ENCODE assay signal across 2 cellular contexts in the genomic region with DNA sequence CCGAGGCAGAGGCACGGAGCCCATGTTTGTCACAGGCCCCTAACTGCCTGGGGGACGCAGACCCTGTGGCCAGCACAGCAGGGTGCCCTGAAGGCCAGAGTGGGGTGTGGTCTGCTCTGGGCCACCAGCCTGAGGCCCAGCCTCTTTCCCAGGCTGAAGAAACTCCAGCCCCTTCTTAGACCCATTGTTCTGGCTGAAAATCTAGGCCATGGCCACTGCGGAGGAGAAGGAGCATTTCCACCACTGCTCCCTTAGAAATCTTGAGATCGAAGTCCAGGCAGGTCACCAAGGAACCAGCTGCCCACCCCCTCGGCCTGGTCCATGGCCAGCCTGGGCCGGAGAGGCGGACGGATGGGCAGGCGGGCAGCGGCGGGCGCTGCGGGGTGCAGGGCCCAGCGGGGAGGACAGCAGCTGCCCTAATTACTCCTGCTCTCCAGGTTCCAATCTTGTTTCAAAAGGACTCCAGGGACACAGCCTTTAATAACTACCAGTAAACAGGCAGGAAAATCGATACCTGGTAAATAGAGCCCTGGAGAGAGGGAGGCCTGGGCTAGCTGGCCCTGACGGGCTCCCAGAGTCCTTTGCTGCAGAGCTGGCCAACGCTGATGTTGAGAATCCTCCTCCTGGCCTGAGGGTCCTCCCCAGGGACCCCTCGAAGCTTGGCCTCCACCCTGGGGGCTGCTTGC.
TF ChIP-seq lines count a peak whose summit lies in the region.

No MANE protein-coding gene starts in this region.

TF ChIP-seq in A549, 52 proteins besides CTCF, POLR2A, EP300 and RAD21 (continued from another document):
- TF ChIP-seq PHF8 (IDR thresholded peaks at IDR 0.05; ENCODE audit: borderline replicate concordance, low read depth) (no peak), ZC3H11A (IDR thresholded peaks at IDR 0.05) (no peak), RCOR1 (IDR thresholded peaks at IDR 0.05; ENCODE audit: low read depth, low read length) (no peak), GATA3 (IDR thresholded peaks at IDR 0.05; ENCODE audit: borderline replicate concordance) (no peak), MAFK (IDR thresholded peaks at IDR 0.05; ENCODE audit: partially characterized antibody) (no peak), FOSL2 (IDR thresholded peaks at IDR 0.05) (no peak), FOSL2 (CRISPR knock-in tag; IDR thresholded peaks at IDR 0.05) (no peak), HOXA7 (CRISPR knock-in tag; IDR thresholded peaks at IDR 0.05) (no peak), HOXB5 (CRISPR knock-in tag; IDR thresholded peaks at IDR 0.05) (no peak), HDAC2 (IDR thresholded peaks at IDR 0.05) (no peak), HMGXB4 (CRISPR knock-in tag; IDR thresholded peaks at IDR 0.05; ENCODE audit: borderline replicate concordance) (no peak), EHF (CRISPR knock-in tag; IDR thresholded peaks at IDR 0.05) (no peak)
- TF ChIP-seq, protein P1, sequence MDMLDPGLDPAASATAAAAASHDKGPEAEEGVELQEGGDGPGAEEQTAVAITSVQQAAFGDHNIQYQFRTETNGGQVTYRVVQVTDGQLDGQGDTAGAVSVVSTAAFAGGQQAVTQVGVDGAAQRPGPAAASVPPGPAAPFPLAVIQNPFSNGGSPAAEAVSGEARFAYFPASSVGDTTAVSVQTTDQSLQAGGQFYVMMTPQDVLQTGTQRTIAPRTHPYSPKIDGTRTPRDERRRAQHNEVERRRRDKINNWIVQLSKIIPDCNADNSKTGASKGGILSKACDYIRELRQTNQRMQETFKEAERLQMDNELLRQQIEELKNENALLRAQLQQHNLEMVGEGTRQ (IDR thresholded peaks at IDR 0.05): no peak
TF ChIP-seq in A549: peak in this region for 0.

TF ChIP-seq in HepG2, 621 proteins besides CTCF, POLR2A, EP300 and RAD21 (continued from another document and continues in another):
- TF ChIP-seq PAXIP1 (CRISPR knock-in tag; conservative IDR thresholded peaks at IDR 0.05) (peak; percentile 61), EED (CRISPR knock-in tag; IDR thresholded peaks at IDR 0.05) (no peak), NFIC (IDR thresholded peaks at IDR 0.05; ENCODE audit: low read length) (no peak), HNF4A (CRISPR knock-in tag; IDR thresholded peaks at IDR 0.05) (0 out of 2 replicates have a peak, but pooled peaks have one; percentile 21), SOX6 (IDR thresholded peaks at IDR 0.05) (no peak), SOX6 (CRISPR knock-in tag; IDR thresholded peaks at IDR 0.05) (peak; percentile 35; the same call in 1 of the 2 replicates), SALL1 (CRISPR knock-in tag; IDR thresholded peaks at IDR 0.05) (peak; percentile 65), GZF1 (CRISPR knock-in tag; IDR thresholded peaks at IDR 0.05) (no peak), RNF2 (conservative IDR thresholded peaks at IDR 0.05; ENCODE audit: low read depth) (no peak), CENPT (CRISPR knock-in tag; IDR thresholded peaks at IDR 0.05; ENCODE audit: low read depth) (no peak), FOXO1 (CRISPR knock-in tag; IDR thresholded peaks at IDR 0.05) (peak; percentile 84), UBTF (CRISPR knock-in tag; IDR thresholded peaks at IDR 0.05) (0 out of 2 replicates have a peak, but pooled peaks have one; percentile 36), FOXC1 (CRISPR knock-in tag; IDR thresholded peaks at IDR 0.05; ENCODE audit: borderline replicate concordance) (no peak), FOXA3 (CRISPR knock-in tag; IDR thresholded peaks at IDR 0.05) (peak; percentile 81), MXI1 (IDR thresholded peaks at IDR 0.05; ENCODE audit: borderline replicate concordance, low read depth, low read length) (no peak), EHMT2 (IDR thresholded peaks at IDR 0.05; ENCODE audit: borderline replicate concordance, low read depth, low read length) (no peak), ZFP37 (CRISPR knock-in tag; IDR thresholded peaks at IDR 0.05; ENCODE audit: borderline replicate concordance) (no peak), TBX2 (CRISPR knock-in tag; IDR thresholded peaks at IDR 0.05; ENCODE audit: borderline replicate concordance) (peak; percentile 51; the same call in 1 of the 2 replicates), ELF1 (CRISPR knock-in tag; IDR thresholded peaks at IDR 0.05) (no peak), KLF11 (CRISPR knock-in tag; IDR thresholded peaks at IDR 0.05) (no peak), SPEN (CRISPR knock-in tag; IDR thresholded peaks at IDR 0.05; ENCODE audit: low read depth) (no peak), NFAT5 (CRISPR knock-in tag; IDR thresholded peaks at IDR 0.05) (no peak), KLF6 (CRISPR knock-in tag; IDR thresholded peaks at IDR 0.05) (no peak), ZNF629 (CRISPR knock-in tag; conservative IDR thresholded peaks at IDR 0.05) (peak; percentile 67), ZNF317 (CRISPR knock-in tag; IDR thresholded peaks at IDR 0.05) (no peak), ZNF709 (CRISPR knock-in tag; IDR thresholded peaks at IDR 0.05) (no peak), TMF1 (CRISPR knock-in tag; IDR thresholded peaks at IDR 0.05; ENCODE audit: low read depth) (no peak), MEF2D (CRISPR knock-in tag; IDR thresholded peaks at IDR 0.05) (no peak)
- TF ChIP-seq, protein P2, sequence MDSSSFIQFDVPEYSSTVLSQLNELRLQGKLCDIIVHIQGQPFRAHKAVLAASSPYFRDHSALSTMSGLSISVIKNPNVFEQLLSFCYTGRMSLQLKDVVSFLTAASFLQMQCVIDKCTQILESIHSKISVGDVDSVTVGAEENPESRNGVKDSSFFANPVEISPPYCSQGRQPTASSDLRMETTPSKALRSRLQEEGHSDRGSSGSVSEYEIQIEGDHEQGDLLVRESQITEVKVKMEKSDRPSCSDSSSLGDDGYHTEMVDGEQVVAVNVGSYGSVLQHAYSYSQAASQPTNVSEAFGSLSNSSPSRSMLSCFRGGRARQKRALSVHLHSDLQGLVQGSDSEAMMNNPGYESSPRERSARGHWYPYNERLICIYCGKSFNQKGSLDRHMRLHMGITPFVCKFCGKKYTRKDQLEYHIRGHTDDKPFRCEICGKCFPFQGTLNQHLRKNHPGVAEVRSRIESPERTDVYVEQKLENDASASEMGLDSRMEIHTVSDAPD (CRISPR knock-in tag; IDR thresholded peaks at IDR 0.05): no peak
- TF ChIP-seq, protein P3, sequence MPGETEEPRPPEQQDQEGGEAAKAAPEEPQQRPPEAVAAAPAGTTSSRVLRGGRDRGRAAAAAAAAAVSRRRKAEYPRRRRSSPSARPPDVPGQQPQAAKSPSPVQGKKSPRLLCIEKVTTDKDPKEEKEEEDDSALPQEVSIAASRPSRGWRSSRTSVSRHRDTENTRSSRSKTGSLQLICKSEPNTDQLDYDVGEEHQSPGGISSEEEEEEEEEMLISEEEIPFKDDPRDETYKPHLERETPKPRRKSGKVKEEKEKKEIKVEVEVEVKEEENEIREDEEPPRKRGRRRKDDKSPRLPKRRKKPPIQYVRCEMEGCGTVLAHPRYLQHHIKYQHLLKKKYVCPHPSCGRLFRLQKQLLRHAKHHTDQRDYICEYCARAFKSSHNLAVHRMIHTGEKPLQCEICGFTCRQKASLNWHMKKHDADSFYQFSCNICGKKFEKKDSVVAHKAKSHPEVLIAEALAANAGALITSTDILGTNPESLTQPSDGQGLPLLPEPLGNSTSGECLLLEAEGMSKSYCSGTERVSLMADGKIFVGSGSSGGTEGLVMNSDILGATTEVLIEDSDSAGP (CRISPR knock-in tag; IDR thresholded peaks at IDR 0.05; ENCODE audit: borderline replicate concordance): no peak; the same call in 1 of the 2 replicates
- TF ChIP-seq, protein P4, sequence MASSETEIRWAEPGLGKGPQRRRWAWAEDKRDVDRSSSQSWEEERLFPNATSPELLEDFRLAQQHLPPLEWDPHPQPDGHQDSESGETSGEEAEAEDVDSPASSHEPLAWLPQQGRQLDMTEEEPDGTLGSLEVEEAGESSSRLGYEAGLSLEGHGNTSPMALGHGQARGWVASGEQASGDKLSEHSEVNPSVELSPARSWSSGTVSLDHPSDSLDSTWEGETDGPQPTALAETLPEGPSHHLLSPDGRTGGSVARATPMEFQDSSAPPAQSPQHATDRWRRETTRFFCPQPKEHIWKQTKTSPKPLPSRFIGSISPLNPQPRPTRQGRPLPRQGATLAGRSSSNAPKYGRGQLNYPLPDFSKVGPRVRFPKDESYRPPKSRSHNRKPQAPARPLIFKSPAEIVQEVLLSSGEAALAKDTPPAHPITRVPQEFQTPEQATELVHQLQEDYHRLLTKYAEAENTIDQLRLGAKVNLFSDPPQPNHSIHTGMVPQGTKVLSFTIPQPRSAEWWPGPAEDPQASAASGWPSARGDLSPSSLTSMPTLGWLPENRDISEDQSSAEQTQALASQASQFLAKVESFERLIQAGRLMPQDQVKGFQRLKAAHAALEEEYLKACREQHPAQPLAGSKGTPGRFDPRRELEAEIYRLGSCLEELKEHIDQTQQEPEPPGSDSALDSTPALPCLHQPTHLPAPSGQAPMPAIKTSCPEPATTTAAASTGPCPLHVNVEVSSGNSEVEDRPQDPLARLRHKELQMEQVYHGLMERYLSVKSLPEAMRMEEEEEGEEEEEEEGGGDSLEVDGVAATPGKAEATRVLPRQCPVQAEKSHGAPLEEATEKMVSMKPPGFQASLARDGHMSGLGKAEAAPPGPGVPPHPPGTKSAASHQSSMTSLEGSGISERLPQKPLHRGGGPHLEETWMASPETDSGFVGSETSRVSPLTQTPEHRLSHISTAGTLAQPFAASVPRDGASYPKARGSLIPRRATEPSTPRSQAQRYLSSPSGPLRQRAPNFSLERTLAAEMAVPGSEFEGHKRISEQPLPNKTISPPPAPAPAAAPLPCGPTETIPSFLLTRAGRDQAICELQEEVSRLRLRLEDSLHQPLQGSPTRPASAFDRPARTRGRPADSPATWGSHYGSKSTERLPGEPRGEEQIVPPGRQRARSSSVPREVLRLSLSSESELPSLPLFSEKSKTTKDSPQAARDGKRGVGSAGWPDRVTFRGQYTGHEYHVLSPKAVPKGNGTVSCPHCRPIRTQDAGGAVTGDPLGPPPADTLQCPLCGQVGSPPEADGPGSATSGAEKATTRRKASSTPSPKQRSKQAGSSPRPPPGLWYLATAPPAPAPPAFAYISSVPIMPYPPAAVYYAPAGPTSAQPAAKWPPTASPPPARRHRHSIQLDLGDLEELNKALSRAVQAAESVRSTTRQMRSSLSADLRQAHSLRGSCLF (CRISPR knock-in tag; IDR thresholded peaks at IDR 0.05; ENCODE audit: borderline replicate concordance): no peak
